Comparison of ENCODE assay signal across 25 cellular contexts in genomic region chr12:32734952-32735351, GRCh38.
"Had no signal": no experiment of that assay in that cellular context is flagged by ENCODE, and none has a peak within 500 bp of the region (broad histone marks: within the 10 kb centered on the region; RNA-seq: fewer than 3 reads in every experiment).

No MANE protein-coding gene starts in this region.

- H3K9me3 ChIP-seq: ascending aorta, heart left ventricle, mucosa of descending colon, right atrium auricular region, tibial nerve had no signal

- ATAC-seq: heart left ventricle; left colon; mucosa of descending colon; natural killer cell treated with Interleukin-12 subunit alpha and Interleukin-12 subunit beta and Interleukin-15 and Interleukin-18, amount 100 ng/mL, for 72 hours had no signal

- H3K4me3 Mint-ChIP-seq: activated naive CD8-positive, alpha-beta T cell; activated T-helper 1 cell treated with anti-CD3 and anti-CD28 coated beads, Interleukin-12 subunit alpha, Interleukin-12 subunit beta, Interleukin-2, Interleukin-4 antibody, amounts not matched to agents 30 ng/mL and 10 ng/mL and 1 ng/mL, durations not matched to agents 14 hours and 24 hours and 36 hours; brain; immature natural killer cell; memory B cell; natural killer cell treated with Interleukin-12 subunit alpha and Interleukin-12 subunit beta and Interleukin-15 and Interleukin-18, amount 100 ng/mL, for 72 hours had no signal

- H3K9me3 Mint-ChIP-seq: activated T-helper 1 cell treated with anti-CD3 and anti-CD28 coated beads, Interleukin-12 subunit alpha, Interleukin-12 subunit beta, Interleukin-2, Interleukin-4 antibody, amounts not matched to agents 30 ng/mL and 10 ng/mL and 1 ng/mL, durations not matched to agents 14 hours and 24 hours and 36 hours; brain; immature natural killer cell; memory B cell; natural killer cell treated with Interleukin-12 subunit alpha and Interleukin-12 subunit beta and Interleukin-15 and Interleukin-18, amount 100 ng/mL, for 72 hours had no signal

- H3K27ac ChIP-seq: ascending aorta, coronary artery, heart left ventricle, right atrium auricular region, tibial nerve had no signal

- H3K27me3 ChIP-seq: ascending aorta, dorsolateral prefrontal cortex, heart left ventricle, right atrium auricular region, tibial nerve had no signal

- H3K4me1 Mint-ChIP-seq: immature natural killer cell, memory B cell had no signal

- DNase-seq: activated CD4-positive, alpha-beta T cell treated with anti-CD3 and anti-CD28 coated beads for 4 hours; activated CD4-positive, alpha-beta T cell treated with anti-CD3 and anti-CD28 coated beads, Interleukin-2, amount 50 U/mL, for 4 hours; activated CD8-positive, alpha-beta memory T cell treated with anti-CD3 and anti-CD28 coated beads, Interleukin-2, amount 50 U/mL, for 4 hours; activated gamma-delta T cell; activated T-cell treated with anti-CD3 and anti-CD28 coated beads, Interleukin-2, amount 50 U/mL, for 1 hour; dorsolateral prefrontal cortex; effector memory CD4-positive, alpha-beta T cell; heart left ventricle; hypothalamus; immature natural killer cell; kidney; left colon; mucosa of descending colon; stimulated activated CD4-positive, alpha-beta T cell treated with anti-CD3 and anti-CD28 coated beads, Interleukin-15, amount 100 ng/mL, for 24 hours; stimulated activated CD4-positive, alpha-beta T cell treated with anti-CD3 and anti-CD28 coated beads, Interleukin-2, amount 100 ng/mL, for 24 hours; stimulated activated naive CD4-positive, alpha-beta T cell treated with Interleukin-2 at 50 U/mL for 16 hours had no signal

- H3K27ac Mint-ChIP-seq: activated naive CD8-positive, alpha-beta T cell; activated T-helper 1 cell treated with anti-CD3 and anti-CD28 coated beads, Interleukin-12 subunit alpha, Interleukin-12 subunit beta, Interleukin-2, Interleukin-4 antibody, amounts not matched to agents 30 ng/mL and 10 ng/mL and 1 ng/mL, durations not matched to agents 14 hours and 24 hours and 36 hours; immature natural killer cell; memory B cell; natural killer cell treated with Interleukin-12 subunit alpha and Interleukin-12 subunit beta and Interleukin-15 and Interleukin-18, amount 100 ng/mL, for 72 hours had no signal

- H3K4me1 ChIP-seq: ascending aorta, right atrium auricular region, tibial nerve had no signal

- H3K36me3 Mint-ChIP-seq: activated naive CD8-positive, alpha-beta T cell had no signal

- H3K27me3 Mint-ChIP-seq: activated naive CD8-positive, alpha-beta T cell; brain; memory B cell; natural killer cell treated with Interleukin-12 subunit alpha and Interleukin-12 subunit beta and Interleukin-15 and Interleukin-18, amount 100 ng/mL, for 72 hours had no signal

- H3K4me3 ChIP-seq: ascending aorta, coronary artery, dorsolateral prefrontal cortex, heart left ventricle, mucosa of descending colon, right atrium auricular region, tibial nerve had no signal
